In the genomic region with DNA sequence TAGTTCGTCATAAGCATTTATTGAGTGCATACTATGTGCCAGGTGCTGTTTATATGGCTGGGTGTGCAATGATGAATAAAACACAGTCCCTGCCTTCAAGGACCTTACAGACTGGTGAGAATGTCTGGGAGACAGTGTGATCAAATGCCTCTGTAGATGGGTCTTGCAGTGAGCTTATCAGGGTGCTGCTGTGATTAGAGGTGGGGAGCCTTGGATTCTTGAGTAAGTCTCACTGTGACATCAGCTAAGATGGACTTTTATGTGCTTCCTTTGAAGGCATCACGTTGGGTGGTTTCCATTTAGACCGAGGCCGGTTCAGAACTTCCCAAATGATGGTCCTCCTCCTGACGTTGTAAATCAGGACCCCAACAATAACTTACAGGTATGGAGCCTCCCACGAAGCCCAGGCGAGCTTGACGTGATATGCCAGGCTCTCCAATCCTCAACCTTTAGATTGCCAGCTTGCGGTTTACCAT, we compare ENCODE assay signal across 23 cellular contexts. TPM values are rescaled to one million over a fixed set of nuclear protein-coding genes. Genes with fewer than 3 reads are reported as not detected.
A peak's percentile ranks its signal among the peaks of the same experiment; 100 is the strongest.
DNase-seq lines count a peak whose midpoint lies in the region; ATAC-seq, FAIRE-seq and TF ChIP-seq lines count a peak whose summit lies in the region.
"Had no signal": no experiment of that assay in that cellular context is flagged by ENCODE, and none has a peak within 500 bp of the region (broad histone marks: within the 10 kb centered on the region; RNA-seq: fewer than 3 reads in every experiment).

No MANE protein-coding gene starts in this region.

- H3K27me3 Mint-ChIP-seq in activated naive CD8-positive, alpha-beta T cell treated with anti-CD3 and anti-CD28 coated beads for 36 hours, result no peaks in the 10 kb centered on the region
- no peaks in the 10 kb centered on the region for H3K27me3 Mint-ChIP-seq in stimulated activated memory B cell treated with anti-CD40 and anti-IgM and Interleukin-4, amounts not matched to agents 10 μg/mL and 1 μg/mL and 100 μg/mL, for 72 hours
- H3K27me3 Mint-ChIP-seq in neural progenitor cell (ENCODE audit: insufficient read depth, low read depth), result peaks cover 3% of the 10 kb centered on the region
- H3K27me3 Mint-ChIP-seq: progenitor cell of endocrine pancreas, T-cell had no signal

- H3K27ac Mint-ChIP-seq in activated naive CD8-positive, alpha-beta T cell treated with anti-CD3 and anti-CD28 coated beads for 36 hours, result peak overlapping the region; percentile 63
- peak overlapping the region; percentile 96 for H3K27ac Mint-ChIP-seq in stimulated activated memory B cell treated with anti-CD40 and anti-IgM and Interleukin-4, amounts not matched to agents 10 μg/mL and 1 μg/mL and 100 μg/mL, for 72 hours
- no peak overlapping the region for H3K27ac Mint-ChIP-seq in neural progenitor cell
- H3K27ac Mint-ChIP-seq: GM23338, progenitor cell of endocrine pancreas had no signal

- H3K4me2 ChIP-seq in HepG2 (ENCODE audit: low read depth, low read length) (no peak overlapping the region), neural progenitor cell (no peak overlapping the region)
- H3K4me2 ChIP-seq: GM23338 had no signal

- peaks cover 82% of the 10 kb centered on the region for H3K36me3 Mint-ChIP-seq in activated naive CD8-positive, alpha-beta T cell treated with anti-CD3 and anti-CD28 coated beads for 36 hours
- H3K36me3 Mint-ChIP-seq in stimulated activated memory B cell treated with anti-CD40 and anti-IgM and Interleukin-4, amounts not matched to agents 10 μg/mL and 1 μg/mL and 100 μg/mL, for 72 hours, result peaks cover 73% of the 10 kb centered on the region
- H3K36me3 Mint-ChIP-seq in neural progenitor cell, result peaks cover 35% of the 10 kb centered on the region

- H3K9ac ChIP-seq in HepG2 (ENCODE audit: insufficient read depth, low read depth, low read length), result no peak overlapping the region
- no peak overlapping the region for H3K9ac ChIP-seq in neural progenitor cell

- H3F3A ChIP-seq in neural progenitor cell (ENCODE audit: low read depth), result no peaks in the 10 kb centered on the region

- H3K4me3 Mint-ChIP-seq in activated naive CD8-positive, alpha-beta T cell treated with anti-CD3 and anti-CD28 coated beads for 36 hours, result no peak overlapping the region
- peak overlapping the region; percentile 64 for H3K4me3 Mint-ChIP-seq in stimulated activated memory B cell treated with anti-CD40 and anti-IgM and Interleukin-4, amounts not matched to agents 10 μg/mL and 1 μg/mL and 100 μg/mL, for 72 hours
- no peak overlapping the region for H3K4me3 Mint-ChIP-seq in neural progenitor cell
- H3K4me3 Mint-ChIP-seq: activated T-cell treated with anti-CD3 and anti-CD28 coated beads, Interleukin-2, amount 50 U/mL, for 4 hours; GM23338; T-cell had no signal

- no peak for TF ChIP-seq CTCF in HepG2 (CRISPR knock-in tag; IDR thresholded peaks at IDR 0.05)
- no peak for TF ChIP-seq CTCF in right lobe of liver (IDR thresholded peaks at IDR 0.05)
- TF ChIP-seq CTCF in HEK293 (tag by site-specific recombination; IDR thresholded peaks at IDR 0.05), result no peak
- TF ChIP-seq CTCF in neural progenitor cell (IDR thresholded peaks at IDR 0.05), result no peak

- CTCF ChIA-PET in HepG2 (lab: Yijun Ruan, JAX; ENCODE audit: low intra/inter-chr PET ratio, low total read pairs), result no interaction called here
- CTCF ChIA-PET in HEK293 (lab: Yijun Ruan, JAX), result interaction anchor here (1.4 to 1.7 kb wide), 4 partner anchors 9 to 75 kb away, joined by 3 to 11 read pairs (median 4); no protein-coding TSS in a partner anchor

- H3K27me3 ChIP-seq in HepG2 (ENCODE audit: control insufficient read depth in 1 of 2, insufficient read depth in 2 of 2, low read length in 2 of 2) (no peaks in the 10 kb centered on the region), right lobe of liver (no peaks in the 10 kb centered on the region), neural progenitor cell (no peaks in the 10 kb centered on the region)
- H3K27me3 ChIP-seq: brain microvascular endothelial cell, esophagus muscularis mucosa, thyroid gland had no signal

- no peak; the same call in 1 of the 2 replicates for TF ChIP-seq RAD21 in HepG2 (CRISPR knock-in tag; IDR thresholded peaks at IDR 0.05)

- in situ Hi-C loops in HepG2 (cut with HindIII; ENCODE audit: extremely low pct_ligation_motif_present, low pct_unique_long_range_greater_than_20kb), result no loop called here

- peak; percentile 36 to 65; a peak in 2 of 4 replicates for TF ChIP-seq POLR2A in HepG2 (IDR thresholded peaks at IDR 0.05; ENCODE audit: insufficient read depth in 1 of 2, low read depth in 2 of 2, low read length in 2 of 2)
- no peak for TF ChIP-seq POLR2A in right lobe of liver (IDR thresholded peaks at IDR 0.05)

- no peak for ATAC-seq in HepG2
- ATAC-seq in right lobe of liver, result no peak
- ATAC-seq in stimulated activated memory B cell treated with anti-CD40 and anti-IgM and Interleukin-4, amounts not matched to agents 10 μg/mL and 1 μg/mL and 100 μg/mL, for 72 hours, result no peak
- ATAC-seq in GM19397 (IDR thresholded peaks at IDR 0.05; ENCODE audit: unreplicated experiment), result no peak
- ATAC-seq: activated T-cell treated with anti-CD3 and anti-CD28 coated beads, Interleukin-2, amount 50 U/mL, for 4 hours; GM23338; T-cell had no signal

- FAIRE-seq in HepG2 (lab: Jason Lieb, UNC), result no peak
- FAIRE-seq: frontal cortex had no signal

- peaks cover 70% of the 10 kb centered on the region for H4K20me1 ChIP-seq in HepG2 (ENCODE audit: insufficient read depth, low read length)
- H4K20me1 ChIP-seq in neural progenitor cell (ENCODE audit: low read depth), result no peaks in the 10 kb centered on the region

- DNase-seq in HepG2 (ENCODE audit: low spot score) (no peak), right lobe of liver (no peak), retina (no peak), neural progenitor cell (ENCODE audit: low spot score) (no peak)
- no peak for DNase-seq in activated naive CD8-positive, alpha-beta T cell treated with anti-CD3 and anti-CD28 coated beads for 36 hours
- DNase-seq: activated T-cell treated with anti-CD3 and anti-CD28 coated beads, Interleukin-2, amount 50 U/mL, for 4 hours; brain microvascular endothelial cell; DMS79; hypothalamus; NCI-H1417; NCI-H446 treated with DMSO at 0.1 percent for 48 hours; SIG-M5; stimulated activated CD4-positive, alpha-beta T cell treated with anti-CD3 and anti-CD28 coated beads, Interleukin-1b, Interleukin-23, amount 100 ng/mL, for 48 hours; stimulated activated naive CD4-positive, alpha-beta T cell; T-cell; thyroid gland had no signal

- H3K4me1 ChIP-seq in HepG2 (ENCODE audit: insufficient read depth, low read length) (peaks cover 44% of the 10 kb centered on the region), right lobe of liver (peaks cover 0 to 16% (median 9%) of the 10 kb centered on the region in 4 donors), HEK293 (ENCODE audit: control insufficient read depth, insufficient read depth, low read length) (no peaks in the 10 kb centered on the region), neural progenitor cell (no peaks in the 10 kb centered on the region)
- H3K4me1 ChIP-seq: thyroid gland had no signal

- peaks cover 83% of the 10 kb centered on the region for H3K4me1 Mint-ChIP-seq in activated naive CD8-positive, alpha-beta T cell treated with anti-CD3 and anti-CD28 coated beads for 36 hours
- peaks cover 87% of the 10 kb centered on the region for H3K4me1 Mint-ChIP-seq in stimulated activated memory B cell treated with anti-CD40 and anti-IgM and Interleukin-4, amounts not matched to agents 10 μg/mL and 1 μg/mL and 100 μg/mL, for 72 hours
- H3K4me1 Mint-ChIP-seq in neural progenitor cell, result peaks cover 3% of the 10 kb centered on the region

- H3K4me3 ChIP-seq in HepG2 (replicated peaks in 1 of 3; ENCODE audit: insufficient read depth in 1 of 3, low read depth in 2 of 3, low read length in 3 of 3), result no peak overlapping the region
- H3K4me3 ChIP-seq in right lobe of liver, result no peak overlapping the region
- no peak overlapping the region for H3K4me3 ChIP-seq in HEK293 (ENCODE audit: low read depth, low read length)
- no peak overlapping the region for H3K4me3 ChIP-seq in neural progenitor cell
- H3K4me3 ChIP-seq: esophagus muscularis mucosa, GM23338, thyroid gland had no signal

- intact Hi-C loops in HepG2 (cut with micrococcal nuclease; ENCODE audit: unreplicated experiment) (no loop called here), right lobe of liver (cut with DNase I) (no loop called here)

- WGBS in HepG2 (ENCODE audit: low lambda C conversion rate), result 86% methylated on average over 9 of the region's 9 CpGs
- WGBS in right lobe of liver (ENCODE audit: insufficient coverage, low coverage, low lambda C conversion rate, missing lambda C conversion rate), result 92% methylated on average over 6 of the region's 9 CpGs

- H3K9me3 Mint-ChIP-seq in activated naive CD8-positive, alpha-beta T cell treated with anti-CD3 and anti-CD28 coated beads for 36 hours, result no peaks in the 10 kb centered on the region
- no peaks in the 10 kb centered on the region for H3K9me3 Mint-ChIP-seq in stimulated activated memory B cell treated with anti-CD40 and anti-IgM and Interleukin-4, amounts not matched to agents 10 μg/mL and 1 μg/mL and 100 μg/mL, for 72 hours
- H3K9me3 Mint-ChIP-seq in neural progenitor cell, result no peaks in the 10 kb centered on the region
- H3K9me3 Mint-ChIP-seq: activated T-cell treated with anti-CD3 and anti-CD28 coated beads, Interleukin-2, amount 50 U/mL, for 4 hours; GM23338; T-cell had no signal

- H3K27ac ChIP-seq in HepG2 (ENCODE audit: extremely low read length, insufficient read depth, low read length) (no peak overlapping the region), right lobe of liver (no peak overlapping the region), HEK293 (ENCODE audit: extremely low read depth, low read depth, low read length) (no peak overlapping the region), neural progenitor cell (no peak overlapping the region)
- H3K27ac ChIP-seq: brain microvascular endothelial cell, esophagus muscularis mucosa, thyroid gland had no signal

- H3K79me2 ChIP-seq in HepG2 (ENCODE audit: insufficient read depth, low read length) (peaks cover 18% of the 10 kb centered on the region), neural progenitor cell (ENCODE audit: low read depth) (no peaks in the 10 kb centered on the region)

- POLR2A ChIA-PET in HepG2 (lab: Yijun Ruan, JAX) (interaction anchor here (1.8 to 3.1 kb wide), 3 partner anchors 9 to 22 kb away, joined by 6 to 24 read pairs (median 7); a partner anchor contains a TSS), HEK293 (lab: Yijun Ruan, JAX) (interaction anchor here (2.2 kb wide), 1 partner anchor 10 kb away, joined by 11 read pairs; a partner anchor contains a TSS)

- no peak overlapping the region for H2AFZ ChIP-seq in HepG2 (ENCODE audit: low read length)
- no peak overlapping the region for H2AFZ ChIP-seq in neural progenitor cell (replicated peaks)
- H2AFZ ChIP-seq: GM23338 had no signal

- H3K9me3 ChIP-seq in HepG2 (ENCODE audit: low read length) (no peaks in the 10 kb centered on the region), right lobe of liver (no peaks in the 10 kb centered on the region), HEK293 (ENCODE audit: control insufficient read depth, insufficient read depth, low read depth, low read length) (no peaks in the 10 kb centered on the region), neural progenitor cell (ENCODE audit: low read depth) (no peaks in the 10 kb centered on the region)
- H3K9me3 ChIP-seq: esophagus muscularis mucosa, thyroid gland had no signal

- BruUV-seq in HepG2 (replicated peaks; lab: Mats Ljungman, UMichigan), result no TSS peak

- H3K36me3 ChIP-seq in HepG2 (replicated peaks in 1 of 2; ENCODE audit: control insufficient read depth in 1 of 2, insufficient read depth in 2 of 2, low read length in 2 of 2) (peaks cover 47 to 80% of the 10 kb centered on the region in 2 experiments), right lobe of liver (peaks cover 46 to 93% (median 74%) of the 10 kb centered on the region in 4 donors), HEK293 (ENCODE audit: control insufficient read depth in 2 of 2, insufficient read depth in 1 of 2, low read length in 2 of 2) (peaks cover 35 to 83% of the 10 kb centered on the region in 2 experiments), neural progenitor cell (no peaks in the 10 kb centered on the region)

- TF ChIP-seq EP300 in HepG2 (IDR thresholded peaks at IDR 0.05; ENCODE audit: low read depth in 2 of 2, low read length in 2 of 2) (no peak), HepG2 (CRISPR knock-in tag; IDR thresholded peaks at IDR 0.05; ENCODE audit: borderline replicate concordance) (no peak)

RNA-seq across cellular contexts. Expression of a gene that starts 10.0 kb away (rescaled TPM):
- 65.3 and 96.2 TPM in 2 replicates for total RNA-seq in HepG2 (2016; rRNA removed; fragmentation: Illumina TruSeq; extraction: Trizol)
- total RNA-seq in HepG2 (2016; cell fraction: cytosol; rRNA removed; fragmentation: Illumina TruSeq; extraction: Trizol; ENCODE audit: low read depth), result 30.1 and 30.9 TPM in 2 replicates
- 63.9 and 93.3 TPM in 2 replicates for total RNA-seq in HepG2 (2016; cell fraction: insoluble cytoplasmic fraction; rRNA removed; fragmentation: Illumina TruSeq; extraction: Trizol)
- 64.8 and 86.4 TPM in 2 replicates for total RNA-seq in HepG2 (2016; cell fraction: membrane; rRNA removed; fragmentation: Illumina TruSeq; extraction: Trizol)
- total RNA-seq in HepG2 (2016; cell fraction: nucleus; rRNA removed; fragmentation: Illumina TruSeq; extraction: Trizol), result 133 and 155 TPM in 2 replicates
- polyA plus RNA-seq in HepG2 (2011; rRNA removed), result 311 and 323 TPM in 2 replicates
- polyA plus RNA-seq in HepG2 (2011; cell fraction: cytosol; rRNA removed), result 179 and 230 TPM in 2 replicates
- 192 and 208 TPM in 2 replicates for polyA plus RNA-seq in HepG2 (2011; cell fraction: nucleus; rRNA removed)
- polyA plus RNA-seq in HepG2 (2012), result 165 and 190 TPM in 2 replicates
- 33.0 and 44.6 TPM in 2 replicates for polyA plus RNA-seq in HepG2 (2016; cell fraction: cytosol; fragmentation: Illumina TruSeq; extraction: Trizol; ENCODE audit: low read depth)
- 80.1 and 93.2 TPM in 2 replicates for polyA plus RNA-seq in HepG2 (2016; cell fraction: insoluble cytoplasmic fraction; fragmentation: Illumina TruSeq; extraction: Trizol; ENCODE audit: low read depth)
- polyA plus RNA-seq in HepG2 (2016; cell fraction: membrane; fragmentation: Illumina TruSeq; extraction: Trizol; ENCODE audit: low read depth), result 58.1 and 78.2 TPM in 2 replicates
- polyA plus RNA-seq in HepG2 (2016; cell fraction: nucleus; fragmentation: Illumina TruSeq; extraction: Trizol; ENCODE audit: insufficient read depth, low read depth), result 216 and 231 TPM in 2 replicates
- 206 and 472 TPM in 2 replicates for polyA minus RNA-seq in HepG2 (2011; rRNA and poly(A)+ RNA removed; ENCODE audit: low replicate concordance)
- 126 and 139 TPM in 2 replicates for polyA minus RNA-seq in HepG2 (2011; cell fraction: cytosol; rRNA and poly(A)+ RNA removed)
- polyA minus RNA-seq in HepG2 (2011; cell fraction: nucleus; rRNA and poly(A)+ RNA removed), result 287 and 365 TPM in 2 replicates
- total RNA-seq in right lobe of liver, result 100 to 1,000 TPM; 103 to 185 (median 133) TPM
- total RNA-seq in activated naive CD8-positive, alpha-beta T cell treated with anti-CD3 and anti-CD28 coated beads for 36 hours, result 100 to 1,000 TPM; 143 to 149 TPM
- total RNA-seq in neural progenitor cell (ENCODE audit: low replicate concordance), result 16.1 and 18.1 TPM in 2 replicates

RNA-seq across cellular contexts. Expression of a gene that starts 19.9 kb away (rescaled TPM):
- 0.31 TPM in 1 of 2 replicates, not detected in the other for total RNA-seq in HepG2 (2016; rRNA removed; fragmentation: Illumina TruSeq; extraction: Trizol)
- total RNA-seq in HepG2 (2016; cell fraction: cytosol; rRNA removed; fragmentation: Illumina TruSeq; extraction: Trizol; ENCODE audit: low read depth), result not detected in 2 replicates
- 0.17 TPM in 1 of 2 replicates, not detected in the other for total RNA-seq in HepG2 (2016; cell fraction: insoluble cytoplasmic fraction; rRNA removed; fragmentation: Illumina TruSeq; extraction: Trizol)
- total RNA-seq in HepG2 (2016; cell fraction: membrane; rRNA removed; fragmentation: Illumina TruSeq; extraction: Trizol), result 0.14 and 0.25 TPM in 2 replicates
- total RNA-seq in HepG2 (2016; cell fraction: nucleus; rRNA removed; fragmentation: Illumina TruSeq; extraction: Trizol), result 0.28 TPM in 2 replicates
- 9.8 and 15.7 TPM in 2 replicates for polyA plus RNA-seq in HepG2 (2011; rRNA removed)
- polyA plus RNA-seq in HepG2 (2011; cell fraction: cytosol; rRNA removed), result 7.5 and 11.8 TPM in 2 replicates
- polyA plus RNA-seq in HepG2 (2011; cell fraction: nucleus; rRNA removed), result 8.6 and 9.0 TPM in 2 replicates
- polyA plus RNA-seq in HepG2 (2012), result 1.5 and 3.1 TPM in 2 replicates
- polyA plus RNA-seq in HepG2 (2016; cell fraction: cytosol; fragmentation: Illumina TruSeq; extraction: Trizol; ENCODE audit: low read depth), result 0.25 and 0.33 TPM in 2 replicates
- polyA plus RNA-seq in HepG2 (2016; cell fraction: insoluble cytoplasmic fraction; fragmentation: Illumina TruSeq; extraction: Trizol; ENCODE audit: low read depth), result 0.32 and 0.36 TPM in 2 replicates
- 0.11 and 0.17 TPM in 2 replicates for polyA plus RNA-seq in HepG2 (2016; cell fraction: membrane; fragmentation: Illumina TruSeq; extraction: Trizol; ENCODE audit: low read depth)
- polyA plus RNA-seq in HepG2 (2016; cell fraction: nucleus; fragmentation: Illumina TruSeq; extraction: Trizol; ENCODE audit: insufficient read depth, low read depth), result 0.56 and 0.62 TPM in 2 replicates
- 0.07 and 7.1 TPM in 2 replicates for polyA minus RNA-seq in HepG2 (2011; rRNA and poly(A)+ RNA removed; ENCODE audit: low replicate concordance)
- 2.1 and 4.2 TPM in 2 replicates for polyA minus RNA-seq in HepG2 (2011; cell fraction: cytosol; rRNA and poly(A)+ RNA removed)
- polyA minus RNA-seq in HepG2 (2011; cell fraction: nucleus; rRNA and poly(A)+ RNA removed), result 1.5 and 2.5 TPM in 2 replicates
- total RNA-seq in right lobe of liver, result 10 to 100 TPM in 1 of 6 experiments, 1 to 10 TPM in 4, under 1 TPM in 1; 0.62 to 11.8 (median 4.7) TPM
- under 1 TPM in 1 of 2 experiments, not detected in 1; 0.12 TPM for total RNA-seq in activated naive CD8-positive, alpha-beta T cell treated with anti-CD3 and anti-CD28 coated beads for 36 hours
- 0.28 TPM in 1 of 2 replicates, not detected in the other for total RNA-seq in neural progenitor cell (ENCODE audit: low replicate concordance)
- total RNA-seq: GM23338, progenitor cell of endocrine pancreas had no signal
- polyA plus RNA-seq: GM23338 had no signal

RNA-seq across cellular contexts. Expression of a gene that starts 47.5 kb away (rescaled TPM):
- total RNA-seq in HepG2 (2016; rRNA removed; fragmentation: Illumina TruSeq; extraction: Trizol) (3.1 and 6.3 TPM in 2 replicates), right lobe of liver (10 to 100 TPM in 5 of 6 experiments, 1 to 10 TPM in 1; 4.6 to 25.2 (median 13.3) TPM), neural progenitor cell (ENCODE audit: low replicate concordance) (not detected in 2 replicates)
- 1.8 and 4.8 TPM in 2 replicates for total RNA-seq in HepG2 (2016; cell fraction: cytosol; rRNA removed; fragmentation: Illumina TruSeq; extraction: Trizol; ENCODE audit: low read depth)
- total RNA-seq in HepG2 (2016; cell fraction: insoluble cytoplasmic fraction; rRNA removed; fragmentation: Illumina TruSeq; extraction: Trizol), result 3.7 and 4.8 TPM in 2 replicates
- total RNA-seq in HepG2 (2016; cell fraction: membrane; rRNA removed; fragmentation: Illumina TruSeq; extraction: Trizol), result 2.8 and 2.9 TPM in 2 replicates
- 12.6 and 13.0 TPM in 2 replicates for total RNA-seq in HepG2 (2016; cell fraction: nucleus; rRNA removed; fragmentation: Illumina TruSeq; extraction: Trizol)
- 12.7 and 15.7 TPM in 2 replicates for polyA plus RNA-seq in HepG2 (2011; rRNA removed)
- polyA plus RNA-seq in HepG2 (2011; cell fraction: cytosol; rRNA removed), result 4.5 and 4.8 TPM in 2 replicates
- 114 and 130 TPM in 2 replicates for polyA plus RNA-seq in HepG2 (2011; cell fraction: nucleus; rRNA removed)
- 3.8 and 11.3 TPM in 2 replicates for polyA plus RNA-seq in HepG2 (2012)
- 0.85 and 0.96 TPM in 2 replicates for polyA plus RNA-seq in HepG2 (2016; cell fraction: cytosol; fragmentation: Illumina TruSeq; extraction: Trizol; ENCODE audit: low read depth)
- polyA plus RNA-seq in HepG2 (2016; cell fraction: insoluble cytoplasmic fraction; fragmentation: Illumina TruSeq; extraction: Trizol; ENCODE audit: low read depth), result 3.1 and 3.4 TPM in 2 replicates
- polyA plus RNA-seq in HepG2 (2016; cell fraction: membrane; fragmentation: Illumina TruSeq; extraction: Trizol; ENCODE audit: low read depth), result 2.0 and 2.8 TPM in 2 replicates
- 16.8 and 24.4 TPM in 2 replicates for polyA plus RNA-seq in HepG2 (2016; cell fraction: nucleus; fragmentation: Illumina TruSeq; extraction: Trizol; ENCODE audit: insufficient read depth, low read depth)
- 21.4 and 102 TPM in 2 replicates for polyA minus RNA-seq in HepG2 (2011; rRNA and poly(A)+ RNA removed; ENCODE audit: low replicate concordance)
- 4.4 and 4.9 TPM in 2 replicates for polyA minus RNA-seq in HepG2 (2011; cell fraction: cytosol; rRNA and poly(A)+ RNA removed)
- 33.9 and 46.2 TPM in 2 replicates for polyA minus RNA-seq in HepG2 (2011; cell fraction: nucleus; rRNA and poly(A)+ RNA removed)
- 100 to 1,000 TPM; 142 to 151 TPM for total RNA-seq in activated naive CD8-positive, alpha-beta T cell treated with anti-CD3 and anti-CD28 coated beads for 36 hours
- total RNA-seq: progenitor cell of endocrine pancreas had no signal

Comparison
In these comparisons a context has a peak if more than half of its experiments do, and no peak if none do; other contexts are left out.
1. RNA of a gene that starts 47.5 kb away (total RNA-seq): 142 to 151 TPM in activated naive CD8-positive, alpha-beta T cell treated with anti-CD3 and anti-CD28 coated beads for 36 hours; 4.6 to 25.2 TPM in right lobe of liver, 1.8 to 13.0 TPM in HepG2 and not detected in neural progenitor cell; every median in the first group is over 4 times any median in the second.